1 cellular context compared by ENCODE assay signal in genomic region chr9:6506571-6506970, GRCh38.
TF ChIP-seq lines count a peak whose summit lies in the region.

No MANE protein-coding gene starts in this region.

TF ChIP-seq in SK-N-SH, 30 proteins besides CTCF, POLR2A, EP300 and RAD21:
- TF ChIP-seq FOSL2 (IDR thresholded peaks at IDR 0.05; ENCODE audit: borderline replicate concordance, low read depth), result peak; percentile 16; the same call in 1 of the 2 replicates
- TF ChIP-seq TCF12 (IDR thresholded peaks at IDR 0.05), result no peak; the same call in 1 of the 2 replicates
- TF ChIP-seq USF2 (IDR thresholded peaks at IDR 0.05; ENCODE audit: borderline replicate concordance, low read depth, low read length), result no peak
- TF ChIP-seq GATA2 (CRISPR knock-in tag; IDR thresholded peaks at IDR 0.05), result no peak
- TF ChIP-seq, protein P1, sequence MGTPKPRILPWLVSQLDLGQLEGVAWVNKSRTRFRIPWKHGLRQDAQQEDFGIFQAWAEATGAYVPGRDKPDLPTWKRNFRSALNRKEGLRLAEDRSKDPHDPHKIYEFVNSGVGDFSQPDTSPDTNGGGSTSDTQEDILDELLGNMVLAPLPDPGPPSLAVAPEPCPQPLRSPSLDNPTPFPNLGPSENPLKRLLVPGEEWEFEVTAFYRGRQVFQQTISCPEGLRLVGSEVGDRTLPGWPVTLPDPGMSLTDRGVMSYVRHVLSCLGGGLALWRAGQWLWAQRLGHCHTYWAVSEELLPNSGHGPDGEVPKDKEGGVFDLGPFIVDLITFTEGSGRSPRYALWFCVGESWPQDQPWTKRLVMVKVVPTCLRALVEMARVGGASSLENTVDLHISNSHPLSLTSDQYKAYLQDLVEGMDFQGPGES (IDR thresholded peaks at IDR 0.05; ENCODE audit: low read depth, low read length), result no peak
- TF ChIP-seq MEF2A (IDR thresholded peaks at IDR 0.05; ENCODE audit: borderline replicate concordance, low read depth), result no peak
- TF ChIP-seq CHD2 (IDR thresholded peaks at IDR 0.05; ENCODE audit: low read length, partially characterized antibody), result no peak
- TF ChIP-seq REST (IDR thresholded peaks at IDR 0.05; ENCODE audit: low read depth, low read length), result no peak
- TF ChIP-seq, protein P2, sequence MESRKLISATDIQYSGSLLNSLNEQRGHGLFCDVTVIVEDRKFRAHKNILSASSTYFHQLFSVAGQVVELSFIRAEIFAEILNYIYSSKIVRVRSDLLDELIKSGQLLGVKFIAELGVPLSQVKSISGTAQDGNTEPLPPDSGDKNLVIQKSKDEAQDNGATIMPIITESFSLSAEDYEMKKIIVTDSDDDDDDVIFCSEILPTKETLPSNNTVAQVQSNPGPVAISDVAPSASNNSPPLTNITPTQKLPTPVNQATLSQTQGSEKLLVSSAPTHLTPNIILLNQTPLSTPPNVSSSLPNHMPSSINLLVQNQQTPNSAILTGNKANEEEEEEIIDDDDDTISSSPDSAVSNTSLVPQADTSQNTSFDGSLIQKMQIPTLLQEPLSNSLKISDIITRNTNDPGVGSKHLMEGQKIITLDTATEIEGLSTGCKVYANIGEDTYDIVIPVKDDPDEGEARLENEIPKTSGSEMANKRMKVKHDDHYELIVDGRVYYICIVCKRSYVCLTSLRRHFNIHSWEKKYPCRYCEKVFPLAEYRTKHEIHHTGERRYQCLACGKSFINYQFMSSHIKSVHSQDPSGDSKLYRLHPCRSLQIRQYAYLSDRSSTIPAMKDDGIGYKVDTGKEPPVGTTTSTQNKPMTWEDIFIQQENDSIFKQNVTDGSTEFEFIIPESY (IDR thresholded peaks at IDR 0.05; ENCODE audit: borderline replicate concordance, low read depth), result no peak
- no peak for TF ChIP-seq NRF1 (IDR thresholded peaks at IDR 0.05; ENCODE audit: low read depth, low read length)
- TF ChIP-seq RCOR1 (IDR thresholded peaks at IDR 0.05; ENCODE audit: low read length), result no peak
- TF ChIP-seq SIN3A (IDR thresholded peaks at IDR 0.05; ENCODE audit: borderline replicate concordance, low read depth, low read length), result no peak
- 0 out of 2 replicates have a peak, but pooled peaks have one; percentile 22 for TF ChIP-seq JUND (IDR thresholded peaks at IDR 0.05)
TF ChIP-seq in SK-N-SH: peak in this region for 2.
